ENCODE assay signal across 1 cellular context in the genomic region with DNA sequence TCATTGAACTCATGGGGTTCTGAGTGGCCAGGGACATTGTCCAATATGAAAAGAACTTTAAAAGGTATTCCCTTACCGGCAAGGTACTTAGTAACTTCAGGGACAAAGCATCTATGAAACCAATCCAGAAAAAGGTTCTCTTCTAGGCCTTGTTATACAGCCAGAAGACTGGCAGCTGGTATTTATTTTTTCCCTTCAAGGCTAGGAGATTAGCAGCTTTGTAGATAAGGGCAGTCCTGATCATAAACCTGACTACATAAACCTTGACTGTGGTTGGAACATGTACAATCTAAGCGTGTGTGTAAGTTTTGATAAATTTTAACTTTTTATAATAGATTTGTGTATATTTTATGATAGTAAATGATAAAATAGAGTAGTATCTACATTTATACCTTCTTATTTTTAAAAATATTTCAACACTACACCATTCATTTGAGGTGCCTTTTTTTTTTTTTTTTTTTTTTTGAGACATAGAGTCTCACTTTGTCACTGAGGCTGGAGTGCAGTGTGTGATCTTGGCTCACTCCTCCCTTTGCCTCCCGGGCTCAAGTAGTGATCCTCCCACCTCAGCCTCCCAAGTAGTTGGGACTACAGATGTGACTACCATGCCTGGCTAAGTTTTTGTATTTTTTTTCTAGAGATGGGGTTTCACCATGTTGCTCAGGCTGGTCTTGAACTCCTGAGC.
TF ChIP-seq lines count a peak whose summit lies in the region.

No MANE protein-coding gene starts in this region.

TF ChIP-seq in WTC11, 78 proteins besides CTCF, POLR2A, EP300 and RAD21 (continued from another document):
- TF ChIP-seq, protein P1, sequence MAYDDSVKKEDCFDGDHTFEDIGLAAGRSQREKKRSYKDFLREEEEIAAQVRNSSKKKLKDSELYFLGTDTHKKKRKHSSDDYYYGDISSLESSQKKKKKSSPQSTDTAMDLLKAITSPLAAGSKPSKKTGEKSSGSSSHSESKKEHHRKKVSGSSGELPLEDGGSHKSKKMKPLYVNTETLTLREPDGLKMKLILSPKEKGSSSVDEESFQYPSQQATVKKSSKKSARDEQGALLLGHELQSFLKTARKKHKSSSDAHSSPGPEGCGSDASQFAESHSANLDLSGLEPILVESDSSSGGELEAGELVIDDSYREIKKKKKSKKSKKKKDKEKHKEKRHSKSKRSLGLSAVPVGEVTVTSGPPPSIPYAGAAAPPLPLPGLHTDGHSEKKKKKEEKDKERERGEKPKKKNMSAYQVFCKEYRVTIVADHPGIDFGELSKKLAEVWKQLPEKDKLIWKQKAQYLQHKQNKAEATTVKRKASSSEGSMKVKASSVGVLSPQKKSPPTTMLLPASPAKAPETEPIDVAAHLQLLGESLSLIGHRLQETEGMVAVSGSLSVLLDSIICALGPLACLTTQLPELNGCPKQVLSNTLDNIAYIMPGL (CRISPR knock-in tag; IDR thresholded peaks at IDR 0.05): no peak
- TF ChIP-seq ELF4 (CRISPR knock-in tag; IDR thresholded peaks at IDR 0.05; ENCODE audit: low read depth): no peak
- TF ChIP-seq NFE2L1 (CRISPR knock-in tag; IDR thresholded peaks at IDR 0.05): no peak
- TF ChIP-seq, protein P2, sequence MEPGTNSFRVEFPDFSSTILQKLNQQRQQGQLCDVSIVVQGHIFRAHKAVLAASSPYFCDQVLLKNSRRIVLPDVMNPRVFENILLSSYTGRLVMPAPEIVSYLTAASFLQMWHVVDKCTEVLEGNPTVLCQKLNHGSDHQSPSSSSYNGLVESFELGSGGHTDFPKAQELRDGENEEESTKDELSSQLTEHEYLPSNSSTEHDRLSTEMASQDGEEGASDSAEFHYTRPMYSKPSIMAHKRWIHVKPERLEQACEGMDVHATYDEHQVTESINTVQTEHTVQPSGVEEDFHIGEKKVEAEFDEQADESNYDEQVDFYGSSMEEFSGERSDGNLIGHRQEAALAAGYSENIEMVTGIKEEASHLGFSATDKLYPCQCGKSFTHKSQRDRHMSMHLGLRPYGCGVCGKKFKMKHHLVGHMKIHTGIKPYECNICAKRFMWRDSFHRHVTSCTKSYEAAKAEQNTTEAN (CRISPR knock-in tag; IDR thresholded peaks at IDR 0.05): no peak
- no peak for TF ChIP-seq TEAD4 (CRISPR knock-in tag; IDR thresholded peaks at IDR 0.05)
